In the genomic region with DNA sequence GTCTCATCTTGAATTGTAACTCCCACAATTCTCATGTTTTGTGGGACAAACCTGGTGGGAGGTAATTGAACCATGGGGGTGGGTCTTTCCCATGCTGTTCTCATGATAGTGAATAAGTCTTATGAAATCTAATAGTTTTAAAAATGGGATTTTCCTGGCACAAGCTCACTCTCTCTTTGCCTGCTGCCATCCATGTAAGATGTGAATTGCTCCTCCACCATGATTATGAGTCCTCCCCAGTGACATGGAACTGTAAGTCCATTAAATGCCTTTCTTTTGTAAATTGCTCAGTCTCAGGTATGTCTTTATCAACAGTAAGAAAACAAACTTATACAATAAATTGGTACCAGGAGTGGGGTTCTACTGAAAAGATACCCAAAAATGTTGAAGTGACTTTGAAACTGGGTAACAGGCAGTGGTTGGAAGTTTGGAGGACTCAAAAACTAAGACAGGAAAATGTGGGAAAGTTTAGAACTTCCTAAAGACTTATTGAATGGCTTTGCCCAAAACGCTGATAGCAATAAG, we compare ENCODE assay signal across 2 cellular contexts.
TF ChIP-seq lines count a peak whose summit lies in the region.

No MANE protein-coding gene starts in this region.

TF ChIP-seq in HEK293, 187 proteins besides CTCF, POLR2A, EP300 and RAD21 (continued from another document):
- TF ChIP-seq ZNF707 (tag by site-specific recombination; IDR thresholded peaks at IDR 0.05) (peak; percentile 84), ZNF596 (tag by site-specific recombination; IDR thresholded peaks at IDR 0.05) (no peak), BCL11A (tag by site-specific recombination; IDR thresholded peaks at IDR 0.05; ENCODE audit: low read depth) (no peak), ZNF157 (tag by site-specific recombination; IDR thresholded peaks at IDR 0.05) (no peak), KLF9 (tag by site-specific recombination; IDR thresholded peaks at IDR 0.05; ENCODE audit: low read depth) (no peak)

TF ChIP-seq in K562, 482 proteins besides CTCF, POLR2A, EP300 and RAD21:
- TF ChIP-seq TRIM28 (IDR thresholded peaks at IDR 0.05) (0 out of 2 replicates have a peak, but pooled peaks have one; percentile 45), CBX3 (IDR thresholded peaks at IDR 0.05; ENCODE audit: borderline replicate concordance in 1 of 2, low read length in 2 of 2) (peak in 1 of 2 experiments; percentile 27; a peak in 1 of 3 replicates), ERF (CRISPR knock-in tag; IDR thresholded peaks at IDR 0.05) (no peak), ZNF431 (CRISPR knock-in tag; IDR thresholded peaks at IDR 0.05) (peak; percentile 96), SOX6 (IDR thresholded peaks at IDR 0.05) (no peak), ZNF707 (CRISPR knock-in tag; conservative IDR thresholded peaks at IDR 0.05) (peak; percentile 95)
